In the genomic region with DNA sequence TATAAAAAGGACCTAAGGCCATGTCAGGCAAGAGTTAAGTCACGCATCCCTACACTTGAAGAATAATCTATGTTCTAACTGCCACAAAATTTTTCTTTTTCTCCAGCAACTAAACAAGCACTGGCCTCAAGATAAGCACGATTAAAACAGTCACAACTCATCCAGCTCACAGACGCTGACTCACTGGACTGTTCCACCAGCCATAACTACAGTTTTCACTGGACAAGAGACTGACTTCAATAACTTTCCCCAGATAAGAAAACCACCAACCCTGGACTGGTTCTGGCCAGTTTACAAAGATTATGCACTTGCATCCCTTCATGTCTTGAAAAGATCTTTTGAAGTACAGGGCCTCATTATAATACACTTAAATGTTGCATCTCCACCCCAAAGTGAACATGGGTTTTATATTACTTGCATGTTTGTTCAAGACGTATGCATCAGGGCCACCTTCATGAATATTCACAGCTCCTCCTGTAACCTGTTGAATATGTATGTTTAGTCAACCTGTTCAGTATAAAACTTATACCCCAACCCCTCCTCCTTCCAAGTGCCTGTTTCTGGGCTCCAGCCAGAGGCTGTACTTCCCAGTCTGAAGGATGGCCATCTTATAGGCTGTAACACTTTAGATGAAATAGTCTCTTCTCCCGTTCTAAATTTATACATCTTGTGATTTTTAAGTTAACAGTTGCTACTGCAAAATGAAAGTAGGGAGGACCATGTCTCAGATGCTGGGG, we compare ENCODE assay signal across 1 cellular context.
TF ChIP-seq lines count a peak whose summit lies in the region.

No MANE protein-coding gene starts in this region.

TF ChIP-seq in K562, 482 proteins besides CTCF, POLR2A, EP300 and RAD21 (continued from another document and continues in another):
- TF ChIP-seq, protein P1, sequence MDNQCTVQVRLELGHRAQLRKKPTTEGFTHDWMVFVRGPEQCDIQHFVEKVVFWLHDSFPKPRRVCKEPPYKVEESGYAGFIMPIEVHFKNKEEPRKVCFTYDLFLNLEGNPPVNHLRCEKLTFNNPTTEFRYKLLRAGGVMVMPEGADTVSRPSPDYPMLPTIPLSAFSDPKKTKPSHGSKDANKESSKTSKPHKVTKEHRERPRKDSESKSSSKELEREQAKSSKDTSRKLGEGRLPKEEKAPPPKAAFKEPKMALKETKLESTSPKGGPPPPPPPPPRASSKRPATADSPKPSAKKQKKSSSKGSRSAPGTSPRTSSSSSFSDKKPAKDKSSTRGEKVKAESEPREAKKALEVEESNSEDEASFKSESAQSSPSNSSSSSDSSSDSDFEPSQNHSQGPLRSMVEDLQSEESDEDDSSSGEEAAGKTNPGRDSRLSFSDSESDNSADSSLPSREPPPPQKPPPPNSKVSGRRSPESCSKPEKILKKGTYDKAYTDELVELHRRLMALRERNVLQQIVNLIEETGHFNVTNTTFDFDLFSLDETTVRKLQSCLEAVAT (IDR thresholded peaks at IDR 0.05), result peak in 1 of 2 experiments; percentile 88; a peak in 2 of 4 replicates
- TF ChIP-seq PML (IDR thresholded peaks at IDR 0.05; ENCODE audit: low read length) (peak; percentile 92), KLF6 (CRISPR knock-in tag; IDR thresholded peaks at IDR 0.05; ENCODE audit: borderline replicate concordance) (0 out of 2 replicates have a peak, but pooled peaks have one; percentile 34), PHB (CRISPR knock-in tag; IDR thresholded peaks at IDR 0.05) (no peak), NRF1 (conservative IDR thresholded peaks at IDR 0.05 in 1 of 2, IDR thresholded peaks at IDR 0.05 in 1 of 2) (peak in 1 of 2 experiments; percentile 31; a peak in 3 of 4 replicates), SOX6 (IDR thresholded peaks at IDR 0.05) (peak; percentile 92), STAT5A (IDR thresholded peaks at IDR 0.05; ENCODE audit: borderline replicate concordance, low read length) (peak; percentile 81), CBFA2T3 (IDR thresholded peaks at IDR 0.05) (peak; percentile 96), MAFF (IDR thresholded peaks at IDR 0.05; ENCODE audit: low read length) (peak; percentile 85), YY1 (IDR thresholded peaks at IDR 0.05; ENCODE audit: borderline replicate concordance in 1 of 3, control insufficient read depth in 1 of 3, extremely low read depth in 1 of 3, insufficient read depth in 3 of 3, insufficient read length in 1 of 3, insufficient replicate concordance in 2 of 3, low read depth in 1 of 3, low read length in 2 of 3) (peak in 1 of 3 experiments; percentile 40), ZEB2 (IDR thresholded peaks at IDR 0.05) (peak; percentile 50; the same call in 1 of the 2 replicates), ZFX (CRISPR knock-in tag; IDR thresholded peaks at IDR 0.05) (peak; percentile 38; the same call in 1 of the 2 replicates), MEF2A (IDR thresholded peaks at IDR 0.05; ENCODE audit: control insufficient read depth, low read depth, low read length) (no peak), CBFA2T2 (conservative IDR thresholded peaks at IDR 0.05) (peak; percentile 93), BCOR (IDR thresholded peaks at IDR 0.05) (peak; percentile 84), MAFK (IDR thresholded peaks at IDR 0.05; ENCODE audit: low read length) (peak; percentile 75; the same call in 1 of the 2 replicates), FOS (IDR thresholded peaks at IDR 0.05; ENCODE audit: extremely low read depth, insufficient read length) (peak; percentile 28), SRSF3 (IDR thresholded peaks at IDR 0.05; ENCODE audit: insufficient read depth, low read length) (no peak), MTA2 (IDR thresholded peaks at IDR 0.05; ENCODE audit: low read depth) (peak; percentile 78), CBX3 (IDR thresholded peaks at IDR 0.05; ENCODE audit: borderline replicate concordance in 1 of 2, low read length in 2 of 2) (peak in 1 of 2 experiments; percentile 95; a peak in 2 of 3 replicates), ZNF41 (CRISPR knock-in tag; conservative IDR thresholded peaks at IDR 0.05) (0 out of 2 replicates have a peak, but pooled peaks have one; percentile 65), MEIS2 (IDR thresholded peaks at IDR 0.05; ENCODE audit: partially characterized antibody) (peak; percentile 90), ZNF174 (CRISPR knock-in tag; IDR thresholded peaks at IDR 0.05) (no peak), ZNF644 (tag; IDR thresholded peaks at IDR 0.05; ENCODE audit: low read depth) (peak; percentile 62; the same call in 1 of the 2 replicates), CC2D1A (IDR thresholded peaks at IDR 0.05) (peak; percentile 75), SMARCA4 (IDR thresholded peaks at IDR 0.05) (peak; percentile 97), ZNF707 (CRISPR knock-in tag; conservative IDR thresholded peaks at IDR 0.05) (0 out of 2 replicates have a peak, but pooled peaks have one; percentile 8), ESRRB (CRISPR knock-in tag; IDR thresholded peaks at IDR 0.05; ENCODE audit: borderline replicate concordance) (no peak), SMARCA5 (IDR thresholded peaks at IDR 0.05) (no peak), CREB1 (IDR thresholded peaks at IDR 0.05) (peak; percentile 35; the same call in 1 of the 2 replicates), CREB1 (CRISPR knock-in tag; IDR thresholded peaks at IDR 0.05) (0 out of 2 replicates have a peak, but pooled peaks have one; percentile 9), RFX1 (IDR thresholded peaks at IDR 0.05) (no peak), TAL1 (IDR thresholded peaks at IDR 0.05) (peak; percentile 90), CCNT2 (IDR thresholded peaks at IDR 0.05; ENCODE audit: borderline replicate concordance, extremely low read depth, insufficient read length, low read depth, low read length) (peak; percentile 66), ATF1 (CRISPR knock-in tag; IDR thresholded peaks at IDR 0.05) (no peak), ATF1 (tag; IDR thresholded peaks at IDR 0.05) (peak; percentile 56; the same call in 1 of the 2 replicates), TOE1 (IDR thresholded peaks at IDR 0.05; ENCODE audit: borderline replicate concordance) (peak; percentile 60; the same call in 1 of the 2 replicates), TOE1 (CRISPR knock-in tag; IDR thresholded peaks at IDR 0.05; ENCODE audit: borderline replicate concordance, low read depth) (no peak), TRIM28 (IDR thresholded peaks at IDR 0.05) (peak; percentile 40; the same call in 1 of the 2 replicates), SMAD3 (CRISPR knock-in tag; conservative IDR thresholded peaks at IDR 0.05) (0 out of 2 replicates have a peak, but pooled peaks have one; percentile 12), IFI16 (CRISPR knock-in tag; IDR thresholded peaks at IDR 0.05) (0 out of 2 replicates have a peak, but pooled peaks have one; percentile 19), NFIC (IDR thresholded peaks at IDR 0.05) (peak; percentile 80), ESRRA (IDR thresholded peaks at IDR 0.05; ENCODE audit: borderline replicate concordance, low read depth) (peak; percentile 73; the same call in 1 of the 2 replicates)
- TF ChIP-seq, protein P2, sequence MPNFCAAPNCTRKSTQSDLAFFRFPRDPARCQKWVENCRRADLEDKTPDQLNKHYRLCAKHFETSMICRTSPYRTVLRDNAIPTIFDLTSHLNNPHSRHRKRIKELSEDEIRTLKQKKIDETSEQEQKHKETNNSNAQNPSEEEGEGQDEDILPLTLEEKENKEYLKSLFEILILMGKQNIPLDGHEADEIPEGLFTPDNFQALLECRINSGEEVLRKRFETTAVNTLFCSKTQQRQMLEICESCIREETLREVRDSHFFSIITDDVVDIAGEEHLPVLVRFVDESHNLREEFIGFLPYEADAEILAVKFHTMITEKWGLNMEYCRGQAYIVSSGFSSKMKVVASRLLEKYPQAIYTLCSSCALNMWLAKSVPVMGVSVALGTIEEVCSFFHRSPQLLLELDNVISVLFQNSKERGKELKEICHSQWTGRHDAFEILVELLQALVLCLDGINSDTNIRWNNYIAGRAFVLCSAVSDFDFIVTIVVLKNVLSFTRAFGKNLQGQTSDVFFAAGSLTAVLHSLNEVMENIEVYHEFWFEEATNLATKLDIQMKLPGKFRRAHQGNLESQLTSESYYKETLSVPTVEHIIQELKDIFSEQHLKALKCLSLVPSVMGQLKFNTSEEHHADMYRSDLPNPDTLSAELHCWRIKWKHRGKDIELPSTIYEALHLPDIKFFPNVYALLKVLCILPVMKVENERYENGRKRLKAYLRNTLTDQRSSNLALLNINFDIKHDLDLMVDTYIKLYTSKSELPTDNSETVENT (CRISPR knock-in tag; IDR thresholded peaks at IDR 0.05), result no peak
- TF ChIP-seq, protein P3, sequence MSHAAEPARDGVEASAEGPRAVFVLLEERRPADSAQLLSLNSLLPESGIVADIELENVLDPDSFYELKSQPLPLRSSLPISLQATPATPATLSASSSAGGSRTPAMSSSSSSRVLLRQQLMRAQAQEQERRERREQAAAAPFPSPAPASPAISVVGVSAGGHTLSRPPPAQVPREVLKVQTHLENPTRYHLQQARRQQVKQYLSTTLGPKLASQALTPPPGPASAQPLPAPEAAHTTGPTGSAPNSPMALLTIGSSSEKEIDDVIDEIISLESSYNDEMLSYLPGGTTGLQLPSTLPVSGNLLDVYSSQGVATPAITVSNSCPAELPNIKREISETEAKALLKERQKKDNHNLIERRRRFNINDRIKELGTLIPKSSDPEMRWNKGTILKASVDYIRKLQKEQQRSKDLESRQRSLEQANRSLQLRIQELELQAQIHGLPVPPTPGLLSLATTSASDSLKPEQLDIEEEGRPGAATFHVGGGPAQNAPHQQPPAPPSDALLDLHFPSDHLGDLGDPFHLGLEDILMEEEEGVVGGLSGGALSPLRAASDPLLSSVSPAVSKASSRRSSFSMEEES (CRISPR knock-in tag; IDR thresholded peaks at IDR 0.05), result peak; percentile 7; the same call in 1 of the 2 replicates
- TF ChIP-seq, protein P4, sequence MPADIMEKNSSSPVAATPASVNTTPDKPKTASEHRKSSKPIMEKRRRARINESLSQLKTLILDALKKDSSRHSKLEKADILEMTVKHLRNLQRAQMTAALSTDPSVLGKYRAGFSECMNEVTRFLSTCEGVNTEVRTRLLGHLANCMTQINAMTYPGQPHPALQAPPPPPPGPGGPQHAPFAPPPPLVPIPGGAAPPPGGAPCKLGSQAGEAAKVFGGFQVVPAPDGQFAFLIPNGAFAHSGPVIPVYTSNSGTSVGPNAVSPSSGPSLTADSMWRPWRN (IDR thresholded peaks at IDR 0.05; ENCODE audit: low read depth), result peak; percentile 81
- TF ChIP-seq, protein P5, sequence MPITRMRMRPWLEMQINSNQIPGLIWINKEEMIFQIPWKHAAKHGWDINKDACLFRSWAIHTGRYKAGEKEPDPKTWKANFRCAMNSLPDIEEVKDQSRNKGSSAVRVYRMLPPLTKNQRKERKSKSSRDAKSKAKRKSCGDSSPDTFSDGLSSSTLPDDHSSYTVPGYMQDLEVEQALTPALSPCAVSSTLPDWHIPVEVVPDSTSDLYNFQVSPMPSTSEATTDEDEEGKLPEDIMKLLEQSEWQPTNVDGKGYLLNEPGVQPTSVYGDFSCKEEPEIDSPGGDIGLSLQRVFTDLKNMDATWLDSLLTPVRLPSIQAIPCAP (CRISPR knock-in tag; IDR thresholded peaks at IDR 0.05; ENCODE audit: borderline replicate concordance), result no peak
- TF ChIP-seq, protein P6, sequence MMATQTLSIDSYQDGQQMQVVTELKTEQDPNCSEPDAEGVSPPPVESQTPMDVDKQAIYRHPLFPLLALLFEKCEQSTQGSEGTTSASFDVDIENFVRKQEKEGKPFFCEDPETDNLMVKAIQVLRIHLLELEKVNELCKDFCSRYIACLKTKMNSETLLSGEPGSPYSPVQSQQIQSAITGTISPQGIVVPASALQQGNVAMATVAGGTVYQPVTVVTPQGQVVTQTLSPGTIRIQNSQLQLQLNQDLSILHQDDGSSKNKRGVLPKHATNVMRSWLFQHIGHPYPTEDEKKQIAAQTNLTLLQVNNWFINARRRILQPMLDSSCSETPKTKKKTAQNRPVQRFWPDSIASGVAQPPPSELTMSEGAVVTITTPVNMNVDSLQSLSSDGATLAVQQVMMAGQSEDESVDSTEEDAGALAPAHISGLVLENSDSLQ (IDR thresholded peaks at IDR 0.05), result peak; percentile 73
- TF ChIP-seq, protein P7, sequence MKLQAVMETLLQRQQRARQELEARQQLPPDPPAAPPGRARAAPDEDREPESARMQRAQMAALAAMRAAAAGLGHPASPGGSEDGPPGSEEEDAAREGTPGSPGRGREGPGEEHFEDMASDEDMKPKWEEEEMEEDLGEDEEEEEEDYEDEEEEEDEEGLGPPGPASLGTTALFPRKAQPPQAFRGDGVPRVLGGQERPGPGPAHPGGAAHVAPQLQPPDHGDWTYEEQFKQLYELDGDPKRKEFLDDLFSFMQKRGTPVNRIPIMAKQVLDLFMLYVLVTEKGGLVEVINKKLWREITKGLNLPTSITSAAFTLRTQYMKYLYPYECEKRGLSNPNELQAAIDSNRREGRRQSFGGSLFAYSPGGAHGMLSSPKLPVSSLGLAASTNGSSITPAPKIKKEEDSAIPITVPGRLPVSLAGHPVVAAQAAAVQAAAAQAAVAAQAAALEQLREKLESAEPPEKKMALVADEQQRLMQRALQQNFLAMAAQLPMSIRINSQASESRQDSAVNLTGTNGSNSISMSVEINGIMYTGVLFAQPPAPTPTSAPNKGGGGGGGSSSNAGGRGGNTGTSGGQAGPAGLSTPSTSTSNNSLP (IDR thresholded peaks at IDR 0.05; ENCODE audit: borderline replicate concordance, low read depth, low read length), result peak; percentile 78
- TF ChIP-seq, protein P8, sequence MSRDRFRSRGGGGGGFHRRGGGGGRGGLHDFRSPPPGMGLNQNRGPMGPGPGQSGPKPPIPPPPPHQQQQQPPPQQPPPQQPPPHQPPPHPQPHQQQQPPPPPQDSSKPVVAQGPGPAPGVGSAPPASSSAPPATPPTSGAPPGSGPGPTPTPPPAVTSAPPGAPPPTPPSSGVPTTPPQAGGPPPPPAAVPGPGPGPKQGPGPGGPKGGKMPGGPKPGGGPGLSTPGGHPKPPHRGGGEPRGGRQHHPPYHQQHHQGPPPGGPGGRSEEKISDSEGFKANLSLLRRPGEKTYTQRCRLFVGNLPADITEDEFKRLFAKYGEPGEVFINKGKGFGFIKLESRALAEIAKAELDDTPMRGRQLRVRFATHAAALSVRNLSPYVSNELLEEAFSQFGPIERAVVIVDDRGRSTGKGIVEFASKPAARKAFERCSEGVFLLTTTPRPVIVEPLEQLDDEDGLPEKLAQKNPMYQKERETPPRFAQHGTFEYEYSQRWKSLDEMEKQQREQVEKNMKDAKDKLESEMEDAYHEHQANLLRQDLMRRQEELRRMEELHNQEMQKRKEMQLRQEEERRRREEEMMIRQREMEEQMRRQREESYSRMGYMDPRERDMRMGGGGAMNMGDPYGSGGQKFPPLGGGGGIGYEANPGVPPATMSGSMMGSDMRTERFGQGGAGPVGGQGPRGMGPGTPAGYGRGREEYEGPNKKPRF (IDR thresholded peaks at IDR 0.05; ENCODE audit: low read depth, low read length), result no peak
- TF ChIP-seq, protein P9, sequence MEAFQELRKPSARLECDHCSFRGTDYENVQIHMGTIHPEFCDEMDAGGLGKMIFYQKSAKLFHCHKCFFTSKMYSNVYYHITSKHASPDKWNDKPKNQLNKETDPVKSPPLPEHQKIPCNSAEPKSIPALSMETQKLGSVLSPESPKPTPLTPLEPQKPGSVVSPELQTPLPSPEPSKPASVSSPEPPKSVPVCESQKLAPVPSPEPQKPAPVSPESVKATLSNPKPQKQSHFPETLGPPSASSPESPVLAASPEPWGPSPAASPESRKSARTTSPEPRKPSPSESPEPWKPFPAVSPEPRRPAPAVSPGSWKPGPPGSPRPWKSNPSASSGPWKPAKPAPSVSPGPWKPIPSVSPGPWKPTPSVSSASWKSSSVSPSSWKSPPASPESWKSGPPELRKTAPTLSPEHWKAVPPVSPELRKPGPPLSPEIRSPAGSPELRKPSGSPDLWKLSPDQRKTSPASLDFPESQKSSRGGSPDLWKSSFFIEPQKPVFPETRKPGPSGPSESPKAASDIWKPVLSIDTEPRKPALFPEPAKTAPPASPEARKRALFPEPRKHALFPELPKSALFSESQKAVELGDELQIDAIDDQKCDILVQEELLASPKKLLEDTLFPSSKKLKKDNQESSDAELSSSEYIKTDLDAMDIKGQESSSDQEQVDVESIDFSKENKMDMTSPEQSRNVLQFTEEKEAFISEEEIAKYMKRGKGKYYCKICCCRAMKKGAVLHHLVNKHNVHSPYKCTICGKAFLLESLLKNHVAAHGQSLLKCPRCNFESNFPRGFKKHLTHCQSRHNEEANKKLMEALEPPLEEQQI (IDR thresholded peaks at IDR 0.05), result peak; percentile 53; the same call in 1 of the 2 replicates
